14 cellular contexts compared by ENCODE assay signal in the genomic region with DNA sequence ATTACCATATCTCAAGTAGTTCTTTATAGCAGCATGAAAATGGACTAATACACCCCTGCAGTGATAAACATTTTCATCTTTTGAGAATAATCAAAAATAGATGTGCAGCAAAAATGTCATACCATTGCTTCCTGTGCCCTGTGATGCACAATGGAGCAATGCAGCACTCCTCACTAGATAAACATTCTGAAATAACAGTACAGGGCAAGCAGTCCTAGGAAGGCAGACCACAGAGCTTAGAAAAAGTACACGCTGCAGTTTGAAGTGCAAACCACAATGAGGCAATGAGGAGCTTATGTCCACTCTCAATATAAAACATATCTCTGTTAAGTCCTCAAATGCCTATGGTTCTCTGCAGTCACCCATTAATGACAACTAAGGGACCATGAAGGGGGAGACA.
DNase-seq lines count a peak whose midpoint lies in the region; ATAC-seq, FAIRE-seq and TF ChIP-seq lines count a peak whose summit lies in the region.
"Had no signal": no experiment of that assay in that cellular context is flagged by ENCODE, and none has a peak within 500 bp of the region (broad histone marks: within the 10 kb centered on the region; RNA-seq: fewer than 3 reads in every experiment).

No MANE protein-coding gene starts in this region.

- H4K20me1 ChIP-seq in SK-N-SH (ENCODE audit: insufficient read depth), result no peaks in the 10 kb centered on the region

- H3K9me3 ChIP-seq in SK-N-SH (no peaks in the 10 kb centered on the region), psoas muscle (no peaks in the 10 kb centered on the region)
- H3K9me3 ChIP-seq: testis had no signal

- TF ChIP-seq EP300 in SK-N-SH (IDR thresholded peaks at IDR 0.05; ENCODE audit: borderline replicate concordance in 1 of 2, low read depth in 1 of 2, low read length in 1 of 2), result no peak

- no peaks in the 10 kb centered on the region for H3F3A ChIP-seq in SK-N-SH (replicated peaks; ENCODE audit: insufficient read depth)

- no peak overlapping the region for H3K4me3 ChIP-seq in SK-N-SH (ENCODE audit: low read depth in 2 of 2, low read length in 1 of 2)
- no peak overlapping the region for H3K4me3 ChIP-seq in fibroblast of mammary gland (ENCODE audit: control insufficient read depth, low read depth, low read length)
- no peak overlapping the region for H3K4me3 ChIP-seq in psoas muscle
- H3K4me3 ChIP-seq in lower leg skin (ENCODE audit: low read depth, poor library complexity, severe bottlenecking), result no peak overlapping the region
- H3K4me3 ChIP-seq: testis had no signal

- H3K27me3 ChIP-seq in SK-N-SH (ENCODE audit: insufficient read depth) (no peaks in the 10 kb centered on the region), psoas muscle (ENCODE audit: insufficient read depth in 3 of 3, low read length in 2 of 3) (no peaks in the 10 kb centered on the region)
- H3K27me3 ChIP-seq: testis had no signal

- no peaks in the 10 kb centered on the region for H3K9me2 ChIP-seq in SK-N-SH

- H3K36me3 ChIP-seq in SK-N-SH (replicated peaks in 1 of 2; ENCODE audit: control insufficient read depth in 1 of 2, insufficient read depth in 2 of 2, low read length in 1 of 2) (no peaks in the 10 kb centered on the region), psoas muscle (ENCODE audit: insufficient read depth in 1 of 2, low read depth in 1 of 2) (no peaks in the 10 kb centered on the region)

- FAIRE-seq in GM12892 (lab: Jason Lieb, UNC), result no peak

- H2AFZ ChIP-seq in SK-N-SH (ENCODE audit: low read depth), result no peak overlapping the region

- TF ChIP-seq POLR2A in GM12892 (IDR thresholded peaks at IDR 0.05; ENCODE audit: low read depth, low read length), result no peak
- TF ChIP-seq POLR2A in lower leg skin (IDR thresholded peaks at IDR 0.05), result no peak

- H3K27ac ChIP-seq in SK-N-SH (ENCODE audit: low read depth in 2 of 2, low read length in 1 of 2), result peak overlapping the region in 1 of 2 experiments; percentile 20; a peak in 1 of 4 replicates
- H3K27ac ChIP-seq in psoas muscle, result no peak overlapping the region
- H3K27ac ChIP-seq: testis had no signal

- POLR2A ChIA-PET in SK-N-SH (lab: Yijun Ruan, JAX), result no interaction called here

- no peaks in the 10 kb centered on the region for H3K79me2 ChIP-seq in SK-N-SH (ENCODE audit: insufficient read depth)

- intact Hi-C loops in psoas muscle (cut with DNase I) (loop anchor here in 1 of 2 donors (1.0 kb wide), 1 partner anchor 16 kb away; no protein-coding TSS in a partner anchor), lower leg skin (cut with DNase I; ENCODE audit: low total_unique reads) (no loop called here)

- H3K9ac ChIP-seq in SK-N-SH, result no peak overlapping the region

- DNase-seq in GM03348 (ENCODE audit: low spot score) (peak; percentile 14), SK-N-SH (no peak), fibroblast of mammary gland (ENCODE audit: low read depth) (peak; percentile 76), psoas muscle (no peak), DMS 273 treated with DMSO at 0.1 percent for 48 hours (lab: John Stamatoyannopoulos, UW) (no peak), GM12892 (ENCODE audit: insufficient read length) (no peak), lower leg skin (ENCODE audit: low spot score in 2 of 2) (no peak)
- DNase-seq: activated CD4-positive, alpha-beta T cell treated with anti-CD3 and anti-CD28 coated beads for 1 hour; activated T-cell treated with anti-CD3 and anti-CD28 coated beads, Interleukin-2, amount 50 U/mL, for 48 hours; caudate nucleus; CD8-positive, alpha-beta memory T cell; right cardiac atrium; testis had no signal

- peaks cover 0 to 6% of the 10 kb centered on the region in 2 experiments; a peak in 2 of 4 replicates for H3K4me1 ChIP-seq in SK-N-SH (ENCODE audit: control insufficient read depth in 1 of 2, insufficient read depth in 2 of 2, low read depth in 1 of 2, low read length in 1 of 2)
- H3K4me1 ChIP-seq in psoas muscle, result peaks cover 18% of the 10 kb centered on the region
- H3K4me1 ChIP-seq: testis had no signal

- TF ChIP-seq CTCF in SK-N-SH (IDR thresholded peaks at IDR 0.05) (peak; percentile 43), fibroblast of mammary gland (conservative IDR thresholded peaks at IDR 0.05; ENCODE audit: control insufficient read depth, insufficient read depth, low read depth, low read length) (no peak), psoas muscle (IDR thresholded peaks at IDR 0.05) (no peak), lower leg skin (IDR thresholded peaks at IDR 0.05) (no peak)

- ATAC-seq in psoas muscle (peak in 3 of 4 donors; percentile 19 to 49 (median 36)), HG03342 (IDR thresholded peaks at IDR 0.05; ENCODE audit: unreplicated experiment) (no peak)
- ATAC-seq: right cardiac atrium had no signal

- 85% methylated on average over 1 of the region's 1 CpG for WGBS in SK-N-SH (ENCODE audit: low lambda C conversion rate)
- 83 to 89% (median 88%) methylated on average over 1 of the region's 1 CpG for WGBS in psoas muscle, 3 donors
- 84 to 100% methylated on average over 1 of the region's 1 CpG for WGBS in lower leg skin, 2 donors

- TF ChIP-seq RAD21 in SK-N-SH (IDR thresholded peaks at IDR 0.05; ENCODE audit: low read length), result no peak

- peak overlapping the region; percentile 26 for H3K4me2 ChIP-seq in SK-N-SH

- CTCF ChIA-PET in SK-N-SH (lab: Yijun Ruan, JAX), result interaction anchor here (0.6 kb wide), 1 partner anchor 157 kb away, joined by 3 read pairs; no protein-coding TSS in a partner anchor

TF ChIP-seq in SK-N-SH, 30 proteins besides CTCF, POLR2A, EP300 and RAD21:
- no peak for TF ChIP-seq FOSL2 (IDR thresholded peaks at IDR 0.05; ENCODE audit: borderline replicate concordance, low read depth)
- TF ChIP-seq GABPA (IDR thresholded peaks at IDR 0.05; ENCODE audit: low read depth), result no peak
- TF ChIP-seq NRF1 (IDR thresholded peaks at IDR 0.05; ENCODE audit: low read depth, low read length), result no peak
- TF ChIP-seq RFX5 (IDR thresholded peaks at IDR 0.05; ENCODE audit: low read length), result no peak
- TF ChIP-seq FOXJ3 (CRISPR knock-in tag; IDR thresholded peaks at IDR 0.05), result no peak
TF ChIP-seq in SK-N-SH: peak in this region for 0.

Comparison
In these comparisons a context has a peak if more than half of its experiments do, and no peak if none do; other contexts are left out.
1. DNase-seq: peak in GM03348 (single experiment) and fibroblast of mammary gland (single experiment); none in SK-N-SH (single experiment), psoas muscle (0 of 2), DMS 273 treated with DMSO at 0.1 percent for 48 hours (single experiment), GM12892 (single experiment) and lower leg skin (0 of 2).